In the genomic region with DNA sequence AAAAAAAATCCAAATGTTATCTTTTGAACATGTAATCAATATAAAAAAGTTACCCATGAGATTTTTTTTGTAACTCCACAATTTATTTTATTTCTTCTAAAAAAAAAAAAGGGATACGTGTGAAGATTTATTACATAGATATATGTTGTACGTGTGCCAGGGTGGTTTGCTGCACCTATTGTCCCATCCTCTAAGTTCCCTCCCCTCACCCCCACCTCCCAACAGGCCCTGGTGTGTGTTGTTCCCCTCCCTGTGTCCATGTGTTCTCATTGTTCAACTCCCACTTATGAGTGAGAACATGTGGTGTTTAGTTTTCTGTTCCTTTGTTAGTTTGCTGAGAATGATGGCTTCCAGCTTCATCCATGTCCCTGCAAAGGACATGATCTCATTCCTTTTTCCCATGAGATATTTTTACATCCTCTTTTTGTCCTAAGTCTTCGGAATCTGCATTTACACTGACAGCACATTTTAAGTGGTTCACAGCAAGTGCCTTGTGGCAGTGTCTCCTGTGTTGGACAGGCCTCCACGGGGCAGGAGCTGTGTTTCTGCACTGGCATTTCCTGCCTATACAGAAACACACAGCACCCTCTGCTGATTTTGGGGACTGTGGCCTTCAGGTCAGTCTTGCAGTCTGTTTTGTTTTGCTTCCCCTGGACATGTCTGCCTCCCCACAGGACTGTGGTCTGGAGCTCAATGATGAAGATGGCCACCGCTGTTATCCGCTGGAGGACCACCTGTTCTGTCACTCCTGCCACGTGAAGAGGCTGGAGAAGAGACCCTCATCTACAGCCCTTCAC, we compare ENCODE assay signal across 8 cellular contexts. TPM values are rescaled to one million over a fixed set of nuclear protein-coding genes. Genes with fewer than 3 reads are reported as not detected.
DNase-seq lines count a peak whose midpoint lies in the region; ATAC-seq and TF ChIP-seq lines count a peak whose summit lies in the region.

No MANE protein-coding gene starts in this region.

- H3K4me2 ChIP-seq in DND-41 (ENCODE audit: insufficient read depth, low read length) = peak overlapping the region; percentile 57

- peak overlapping the region; percentile 87 for H3K27ac ChIP-seq in DND-41 (ENCODE audit: low read length)
- H3K27ac ChIP-seq in gastroesophageal sphincter = peak overlapping the region; percentile 39 to 83 (median 68)
- H3K27ac ChIP-seq in prostate gland = peak overlapping the region; percentile 84
- no peak overlapping the region for H3K27ac ChIP-seq in colonic mucosa

- TF ChIP-seq EP300 in gastroesophageal sphincter (IDR thresholded peaks at IDR 0.05) = no peak

- no peak for TF ChIP-seq CTCF in DND-41 (IDR thresholded peaks at IDR 0.05; ENCODE audit: borderline replicate concordance, extremely low read depth, low read length, poor library complexity, severe bottlenecking)
- TF ChIP-seq CTCF in gastroesophageal sphincter (IDR thresholded peaks at IDR 0.05) = no peak
- TF ChIP-seq CTCF in prostate gland (IDR thresholded peaks at IDR 0.05) = no peak
- no peak for TF ChIP-seq CTCF in colonic mucosa (IDR thresholded peaks at IDR 0.05)

- no peaks in the 10 kb centered on the region for H3K9me3 Mint-ChIP-seq in T-helper 2 cell treated with Interferon-gamma antibody and Interleukin-4, amounts not matched to agents 5 μg/mL and 100 μg/mL, for 36 hours

- 44 to 56% methylated on average over 2 of the region's 7 CpGs for WGBS in gastroesophageal sphincter (ENCODE audit: low coverage in 1 of 2), 2 donors
- WGBS in prostate gland = 34% methylated on average over 7 of the region's 7 CpGs

- DNase-seq in DND-41 (no peak), prostate gland (ENCODE audit: low spot score) (no peak), cerebellar nuclear complex (lab: John Stamatoyannopoulos, UW) (no peak), NCI-H2107 treated with DMSO at 0.1 percent for 48 hours (lab: John Stamatoyannopoulos, UW; ENCODE audit: unreplicated experiment) (no peak), colonic mucosa (no peak)
- no peak for DNase-seq in T-helper 2 cell treated with Interferon-gamma antibody and Interleukin-4, amounts not matched to agents 5 μg/mL and 100 μg/mL, for 36 hours (ENCODE audit: low spot score)

- H3K9ac ChIP-seq in DND-41 (ENCODE audit: low read depth, low read length) (peak overlapping the region; percentile 42), colonic mucosa (ENCODE audit: low read depth in 2 of 2, low read length in 2 of 2) (no peak overlapping the region)

- peaks cover 52% of the 10 kb centered on the region for H3K36me3 Mint-ChIP-seq in T-helper 2 cell treated with Interferon-gamma antibody and Interleukin-4, amounts not matched to agents 5 μg/mL and 100 μg/mL, for 36 hours (ENCODE audit: low read depth)

- H3K36me3 ChIP-seq in DND-41 (ENCODE audit: insufficient read depth, low read length) (peaks cover 85% of the 10 kb centered on the region), gastroesophageal sphincter (peaks cover 0 to 92% of the 10 kb centered on the region in 2 donors), prostate gland (no peaks in the 10 kb centered on the region), colonic mucosa (no peaks in the 10 kb centered on the region)

- H3K4me3 ChIP-seq in DND-41 (ENCODE audit: low read depth in 1 of 2, low read length in 2 of 2) (peak overlapping the region in 1 of 2 experiments; percentile 41; a peak in 2 of 4 replicates), gastroesophageal sphincter (no peak overlapping the region), prostate gland (no peak overlapping the region), colonic mucosa (no peak overlapping the region)

- H3K79me2 ChIP-seq in DND-41 (ENCODE audit: insufficient read depth, low read length) = 0 out of 2 replicates have a peak, but pooled peaks cover 3% of the 10 kb centered on the region

- peaks cover 20% of the 10 kb centered on the region for H3K4me1 ChIP-seq in DND-41 (ENCODE audit: insufficient read depth, low read length)
- H3K4me1 ChIP-seq in gastroesophageal sphincter = peaks cover 0 to 28% (median 24%) of the 10 kb centered on the region in 3 donors
- H3K4me1 ChIP-seq in prostate gland (replicated peaks) = peaks cover 15% of the 10 kb centered on the region
- H3K4me1 ChIP-seq in colonic mucosa = no peaks in the 10 kb centered on the region

- H2AFZ ChIP-seq in DND-41 (ENCODE audit: low read depth, low read length) = peak overlapping the region; percentile 69; the same call in 1 of the 2 replicates

- H4K20me1 ChIP-seq in DND-41 (ENCODE audit: insufficient read depth, low read length) = no peaks in the 10 kb centered on the region

- intact Hi-C loops in prostate gland (cut with DNase I) = no loop called here
- intact Hi-C loops in colonic mucosa (cut with DNase I) = no loop called here

- H3K27ac Mint-ChIP-seq in T-helper 2 cell treated with Interferon-gamma antibody and Interleukin-4, amounts not matched to agents 5 μg/mL and 100 μg/mL, for 36 hours = peak overlapping the region; percentile 92

- no peaks in the 10 kb centered on the region for H3K27me3 ChIP-seq in DND-41 (ENCODE audit: insufficient read depth, low read length, poor library complexity)
- no peaks in the 10 kb centered on the region for H3K27me3 ChIP-seq in gastroesophageal sphincter
- no peaks in the 10 kb centered on the region for H3K27me3 ChIP-seq in prostate gland (replicated peaks; ENCODE audit: insufficient read depth)
- no peaks in the 10 kb centered on the region for H3K27me3 ChIP-seq in colonic mucosa

- H3K9me3 ChIP-seq in DND-41 (ENCODE audit: insufficient read depth, low read length, severe bottlenecking) (no peaks in the 10 kb centered on the region), gastroesophageal sphincter (no peaks in the 10 kb centered on the region), prostate gland (no peaks in the 10 kb centered on the region), colonic mucosa (no peaks in the 10 kb centered on the region)

- TF ChIP-seq POLR2A in gastroesophageal sphincter (IDR thresholded peaks at IDR 0.05) (no peak), prostate gland (IDR thresholded peaks at IDR 0.05) (no peak)

- peaks cover 16% of the 10 kb centered on the region for H3K4me1 Mint-ChIP-seq in T-helper 2 cell treated with Interferon-gamma antibody and Interleukin-4, amounts not matched to agents 5 μg/mL and 100 μg/mL, for 36 hours (ENCODE audit: low read depth)

- ATAC-seq in DND-41 (ENCODE audit: insufficient read depth, low read depth) (peak; percentile 42), gastroesophageal sphincter (no peak), HG02798 (IDR thresholded peaks at IDR 0.05; ENCODE audit: poor library complexity, unreplicated experiment) (no peak)

- peak overlapping the region; percentile 80 for H3K4me3 Mint-ChIP-seq in T-helper 2 cell treated with Interferon-gamma antibody and Interleukin-4, amounts not matched to agents 5 μg/mL and 100 μg/mL, for 36 hours

- H3K27me3 Mint-ChIP-seq in T-helper 2 cell treated with Interferon-gamma antibody and Interleukin-4, amounts not matched to agents 5 μg/mL and 100 μg/mL, for 36 hours (ENCODE audit: low read depth) = no peaks in the 10 kb centered on the region

RNA-seq across cellular contexts. Expression of gene SACM1L, which starts 12.8 kb away (rescaled TPM):
- total RNA-seq in gastroesophageal sphincter = 10 to 100 TPM; 31.9 to 52.6 (median 38.2) TPM
- total RNA-seq in prostate gland = 10 to 100 TPM; 56.6 to 62.8 TPM
- 10 to 100 TPM; 47.2 TPM for total RNA-seq in colonic mucosa
